In genomic region chr14:61489527-61489926, GRCh38 we compare ENCODE assay signal across 11 cellular contexts.
A peak's percentile ranks its signal among the peaks of the same experiment; 100 is the strongest.
DNase-seq lines count a peak whose midpoint lies in the region; ATAC-seq and TF ChIP-seq lines count a peak whose summit lies in the region.
"Had no signal": no experiment of that assay in that cellular context is flagged by ENCODE, and none has a peak within 500 bp of the region (broad histone marks: within the 10 kb centered on the region; RNA-seq: fewer than 3 reads in every experiment).

No MANE protein-coding gene starts in this region.

- peaks cover 17 to 43% (median 26%) of the 10 kb centered on the region in 4 donors for H3K4me1 Mint-ChIP-seq in CD4-positive, alpha-beta memory T cell
- peaks cover 15% of the 10 kb centered on the region for H3K4me1 Mint-ChIP-seq in progenitor cell of endocrine pancreas (ENCODE audit: low read depth)

- no peak for TF ChIP-seq EP300 in esophagus muscularis mucosa (IDR thresholded peaks at IDR 0.05)

- peaks cover 47 to 57% of the 10 kb centered on the region in 2 donors for H3K36me3 Mint-ChIP-seq in CD4-positive, alpha-beta memory T cell
- H3K36me3 Mint-ChIP-seq in progenitor cell of endocrine pancreas (ENCODE audit: insufficient read depth): no peaks in the 10 kb centered on the region

- no peak for DNase-seq in CD4-positive, alpha-beta memory T cell
- DNase-seq in SK-MEL-5 (ENCODE audit: low read depth, low spot score) (peak; percentile 46), esophagus muscularis mucosa (ENCODE audit: extremely low spot score) (no peak), progenitor cell of endocrine pancreas (ENCODE audit: low spot score, unreplicated experiment) (no peak), RWPE1 (ENCODE audit: low spot score) (no peak), SKM-1 (lab: John Stamatoyannopoulos, UW; ENCODE audit: unreplicated experiment) (no peak), NCI-H446 (lab: John Stamatoyannopoulos, UW) (no peak)
- DNase-seq: CD8-positive, alpha-beta T cell; GDM1; occipital lobe had no signal

- POLR2A ChIA-PET in CD4-positive, alpha-beta memory T cell (lab: Charles Lee; ENCODE audit: partially characterized antibody): interaction anchor here (1.0 to 4.0 kb wide), 3 partner anchors 11 to 13 kb away, joined by 3 to 15 read pairs (median 4); no protein-coding TSS in a partner anchor
- POLR2A ChIA-PET in RWPE1 (lab: Yijun Ruan, JAX; ENCODE audit: low non-redundant PET): no interaction called here

- H3K4me3 Mint-ChIP-seq in CD4-positive, alpha-beta memory T cell: no peak overlapping the region
- H3K4me3 Mint-ChIP-seq in progenitor cell of endocrine pancreas (ENCODE audit: low read depth): no peak overlapping the region
- H3K4me3 Mint-ChIP-seq: CD8-positive, alpha-beta T cell had no signal

- peaks cover 61% of the 10 kb centered on the region for H3K4me1 ChIP-seq in CD4-positive, alpha-beta memory T cell (ENCODE audit: insufficient read depth, low read length)
- H3K4me1 ChIP-seq in esophagus muscularis mucosa: peaks cover 10 to 28% (median 19%) of the 10 kb centered on the region in 4 donors

- no peaks in the 10 kb centered on the region for H3K9me3 ChIP-seq in CD4-positive, alpha-beta memory T cell (ENCODE audit: control insufficient read depth in 1 of 2, low read length in 2 of 2)
- H3K9me3 ChIP-seq in esophagus muscularis mucosa: no peaks in the 10 kb centered on the region

- TF ChIP-seq CTCF in esophagus muscularis mucosa (IDR thresholded peaks at IDR 0.05) (no peak), progenitor cell of endocrine pancreas (IDR thresholded peaks at IDR 0.05; ENCODE audit: unreplicated experiment) (no peak), RWPE1 (conservative IDR thresholded peaks at IDR 0.05; ENCODE audit: low read depth) (no peak)

- WGBS in esophagus muscularis mucosa: 76% methylated on average over 2 of the region's 2 CpGs

- no peak for ATAC-seq in GM21717 (IDR thresholded peaks at IDR 0.05; ENCODE audit: unreplicated experiment)
- ATAC-seq: CD8-positive, alpha-beta T cell had no signal

- H3K27me3 ChIP-seq in CD4-positive, alpha-beta memory T cell (ENCODE audit: insufficient read depth, low read length): no peaks in the 10 kb centered on the region
- H3K27me3 ChIP-seq in esophagus muscularis mucosa: no peaks in the 10 kb centered on the region

- H3K27ac ChIP-seq in CD4-positive, alpha-beta memory T cell (ENCODE audit: low read depth, low read length): no peak overlapping the region
- H3K27ac ChIP-seq in esophagus muscularis mucosa (replicated peaks in 1 of 4) (peak overlapping the region; percentile 28 to 55 (median 40)), RWPE1 (no peak overlapping the region)

- H3K4me3 ChIP-seq in CD4-positive, alpha-beta memory T cell (ENCODE audit: low read length in 2 of 2): no peak overlapping the region
- H3K4me3 ChIP-seq in esophagus muscularis mucosa: no peak overlapping the region

- no peaks in the 10 kb centered on the region for H3K9me3 Mint-ChIP-seq in CD4-positive, alpha-beta memory T cell
- no peaks in the 10 kb centered on the region for H3K9me3 Mint-ChIP-seq in progenitor cell of endocrine pancreas (ENCODE audit: low read depth)
- H3K9me3 Mint-ChIP-seq: CD8-positive, alpha-beta T cell had no signal

- peaks cover 81% of the 10 kb centered on the region for H3K36me3 ChIP-seq in CD4-positive, alpha-beta memory T cell (ENCODE audit: insufficient read depth, low read length)
- H3K36me3 ChIP-seq in esophagus muscularis mucosa: no peaks in the 10 kb centered on the region

- no peak for TF ChIP-seq POLR2A in esophagus muscularis mucosa (IDR thresholded peaks at IDR 0.05; ENCODE audit: low read depth)

- no peaks in the 10 kb centered on the region for H3K27me3 Mint-ChIP-seq in CD4-positive, alpha-beta memory T cell
- no peaks in the 10 kb centered on the region for H3K27me3 Mint-ChIP-seq in progenitor cell of endocrine pancreas

- peak overlapping the region in 5 of 7 donors; percentile 62 to 84 (median 75) for H3K27ac Mint-ChIP-seq in CD4-positive, alpha-beta memory T cell
- H3K27ac Mint-ChIP-seq in progenitor cell of endocrine pancreas: peak overlapping the region; percentile 72

- CTCF ChIA-PET in CD4-positive, alpha-beta memory T cell (lab: Charles Lee; ENCODE audit: partially characterized antibody): interaction anchor here (1.3 to 9.8 kb wide), 2 partner anchors 10 to 16 kb away, joined by 3 to 106 read pairs; no protein-coding TSS in a partner anchor
- CTCF ChIA-PET in RWPE1 (lab: Yijun Ruan, JAX): no interaction called here

- intact Hi-C loops in CD4-positive, alpha-beta memory T cell (cut with micrococcal nuclease): no loop called here
- intact Hi-C loops in esophagus muscularis mucosa (cut with DNase I): no loop called here

- in situ Hi-C loops in SK-MEL-5 (cut with HindIII; ENCODE audit: low pct_unique_long_range_greater_than_20kb, low sequenced_read_pairs): no loop called here

Comparison
In these comparisons a context has a peak if more than half of its experiments do, and no peak if none do; other contexts are left out.
1. H3K27ac ChIP-seq: peak in esophagus muscularis mucosa (4 of 4); none in CD4-positive, alpha-beta memory T cell (single experiment) and RWPE1 (single experiment).